Comparison of ENCODE assay signal across 14 cellular contexts in the genomic region with DNA sequence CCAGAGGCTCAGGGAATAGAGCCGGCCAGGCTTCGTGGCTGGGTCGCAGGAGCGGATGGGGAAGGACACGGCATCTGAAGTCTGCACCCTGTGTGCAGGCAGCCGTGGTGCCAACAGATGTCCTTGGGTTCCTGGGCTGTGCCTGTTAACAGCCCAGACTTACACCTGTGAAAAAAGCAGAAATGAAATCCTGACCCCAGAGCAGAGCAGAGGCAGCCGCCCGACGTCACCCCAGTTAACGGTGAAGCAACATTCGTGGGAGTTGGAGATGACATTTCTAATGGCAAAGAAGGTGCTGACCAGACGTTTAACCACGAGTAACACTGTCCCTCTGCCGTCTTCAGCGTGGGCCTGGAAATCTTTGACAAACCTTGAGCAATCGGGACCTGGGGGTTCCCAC.
DNase-seq lines count a peak whose midpoint lies in the region; ATAC-seq and TF ChIP-seq lines count a peak whose summit lies in the region.
"Had no signal": no experiment of that assay in that cellular context is flagged by ENCODE, and none has a peak within 500 bp of the region (broad histone marks: within the 10 kb centered on the region; RNA-seq: fewer than 3 reads in every experiment).

No MANE protein-coding gene starts in this region.

- ATAC-seq in aorta (ENCODE audit: low FRiP score): no peak
- ATAC-seq: A549, GM12878 had no signal

- H3K4me1 ChIP-seq in esophagus squamous epithelium (peaks cover 0 to 36% (median 27%) of the 10 kb centered on the region in 3 donors), aorta (ENCODE audit: control insufficient read depth in 1 of 2, insufficient read depth in 2 of 2, low read length in 2 of 2) (no peaks in the 10 kb centered on the region)
- H3K4me1 ChIP-seq: A549 had no signal

- TF ChIP-seq POLR2A in esophagus squamous epithelium (IDR thresholded peaks at IDR 0.05): no peak

- peaks cover 0 to 18% (median 0%) of the 10 kb centered on the region in 4 donors for H3K27me3 ChIP-seq in esophagus squamous epithelium
- H3K27me3 ChIP-seq in aorta (ENCODE audit: control insufficient read depth in 1 of 2, insufficient read depth in 2 of 2, low read length in 1 of 2): no peaks in the 10 kb centered on the region
- H3K27me3 ChIP-seq: tibial artery had no signal

- no peak for TF ChIP-seq CTCF in esophagus squamous epithelium (IDR thresholded peaks at IDR 0.05)

- H3K4me3 ChIP-seq in esophagus squamous epithelium (no peak overlapping the region), aorta (ENCODE audit: low read length in 2 of 2) (no peak overlapping the region)
- H3K4me3 ChIP-seq: A549, GM12878, tibial artery had no signal

- no peaks in the 10 kb centered on the region for H3K36me3 ChIP-seq in esophagus squamous epithelium
- no peaks in the 10 kb centered on the region for H3K36me3 ChIP-seq in aorta (ENCODE audit: control insufficient read depth in 1 of 2, insufficient read depth in 2 of 2, low read length in 1 of 2)
- H3K36me3 ChIP-seq: tibial artery had no signal

- DNase-seq in activated CD8-positive, alpha-beta memory T cell treated with anti-CD3 and anti-CD28 coated beads, Interleukin-2, amount 50 U/mL, for 48 hours: peak; percentile 20
- DNase-seq in activated CD8-positive, alpha-beta memory T cell treated with anti-CD3 and anti-CD28 coated beads for 24 hours: no peak
- DNase-seq in esophagus squamous epithelium (lab: John Stamatoyannopoulos, UW): no peak
- DNase-seq in posterior vena cava (ENCODE audit: low spot score): peak; percentile 78
- peak; percentile 45 to 54 for DNase-seq in aorta
- DNase-seq in DMS79 (lab: John Stamatoyannopoulos, UW): no peak
- no peak for DNase-seq in GOT3 (lab: John Stamatoyannopoulos, UW)
- no peak for DNase-seq in UCSD-AML1 (lab: John Stamatoyannopoulos, UW; ENCODE audit: unreplicated experiment)
- DNase-seq: activated naive CD4-positive, alpha-beta T cell; CD8-positive, alpha-beta memory T cell; mesendoderm had no signal

- H3K27ac ChIP-seq in esophagus squamous epithelium (peak overlapping the region; percentile 49 to 88 (median 80)), aorta (ENCODE audit: low read depth in 1 of 2, low read length in 2 of 2) (no peak overlapping the region)
- H3K27ac ChIP-seq: A549 had no signal

- 78 to 89% methylated on average over 3 to 4 of the region's 16 CpGs for WGBS in esophagus squamous epithelium, 2 donors
- 92 to 93% methylated on average over 16 of the region's 16 CpGs for WGBS in aorta, 2 donors

- H3K9me3 ChIP-seq in esophagus squamous epithelium (peaks cover 0 to 5% (median 0%) of the 10 kb centered on the region in 3 donors), aorta (ENCODE audit: control insufficient read depth, low read length) (peaks cover 3% of the 10 kb centered on the region)
- H3K9me3 ChIP-seq: A549, tibial artery had no signal

- intact Hi-C loops in esophagus squamous epithelium (cut with DNase I) (no loop called here), posterior vena cava (cut with DNase I) (no loop called here), aorta (cut with DNase I) (no loop called here)

Comparison
In these comparisons a context has a peak if more than half of its experiments do, and no peak if none do; other contexts are left out.
1. DNase-seq: peak in activated CD8-positive, alpha-beta memory T cell treated with anti-CD3 and anti-CD28 coated beads, Interleukin-2, amount 50 U/mL, for 48 hours (single experiment), posterior vena cava (single experiment) and aorta (2 of 2); none in activated CD8-positive, alpha-beta memory T cell treated with anti-CD3 and anti-CD28 coated beads for 24 hours (single experiment), esophagus squamous epithelium (single experiment), DMS79 (single experiment), GOT3 (single experiment) and UCSD-AML1 (single experiment).
2. H3K27ac ChIP-seq: peak in esophagus squamous epithelium (4 of 4); none in aorta (0 of 2).